8 cellular contexts compared by ENCODE assay signal in the genomic region with DNA sequence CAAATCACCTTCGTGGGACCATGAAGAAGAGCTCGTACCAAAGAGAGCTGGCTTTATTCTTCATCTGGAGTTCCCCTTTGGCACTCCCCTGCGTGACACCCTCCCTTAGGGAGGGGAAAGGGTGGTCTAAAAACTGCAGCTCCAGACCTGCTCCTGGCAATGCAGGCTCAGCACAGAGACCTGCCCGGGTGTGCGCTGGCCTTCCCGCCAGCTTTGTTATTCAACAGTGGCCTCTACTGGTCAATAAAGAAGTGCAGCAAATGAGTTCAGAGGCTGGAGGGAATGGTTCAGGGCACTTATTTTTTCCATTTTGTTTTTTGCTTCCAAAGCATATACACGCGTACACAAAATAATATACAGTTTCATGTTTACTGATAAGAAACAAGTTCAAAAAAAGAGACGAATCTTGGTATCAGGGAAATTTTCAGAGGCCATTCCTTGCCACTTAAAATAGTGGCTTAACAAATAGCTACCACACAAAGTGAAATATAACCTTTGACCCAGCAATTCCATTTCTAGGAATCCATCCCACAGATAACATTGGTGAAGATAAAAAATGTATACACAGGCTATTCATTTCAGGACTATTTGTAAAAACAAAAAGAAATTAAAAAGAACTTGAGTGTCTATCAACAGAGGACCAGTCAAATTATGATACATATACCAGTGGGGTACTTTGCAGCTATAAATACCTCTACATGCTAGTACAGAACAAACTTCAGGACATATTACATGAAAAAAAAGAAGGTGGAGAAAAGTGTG. TPM values are rescaled to one million over a fixed set of nuclear protein-coding genes. Genes with fewer than 3 reads are reported as not detected.
DNase-seq lines count a peak whose midpoint lies in the region; ATAC-seq and TF ChIP-seq lines count a peak whose summit lies in the region.

No MANE protein-coding gene starts in this region.

- H3K27ac ChIP-seq in PC-3 (ENCODE audit: low read length) (no peak overlapping the region), ovary (no peak overlapping the region)

- H3K27me3 ChIP-seq in PC-3 (ENCODE audit: low read length) (no peaks in the 10 kb centered on the region), ovary (no peaks in the 10 kb centered on the region)

- in situ Hi-C loops in KBM-7 (cut with MboI; ENCODE audit: low pct_unique_long_range_greater_than_20kb, low sequenced_read_pairs): no loop called here

- no peaks in the 10 kb centered on the region for H3F3A ChIP-seq in PC-3 (ENCODE audit: low read length, unreplicated experiment)

- H4K20me1 ChIP-seq in PC-3 (ENCODE audit: low read length): peaks cover 53% of the 10 kb centered on the region

- H3K4me1 ChIP-seq in PC-3 (ENCODE audit: insufficient read depth, low read length) (peaks cover 10% of the 10 kb centered on the region; the same call in 1 of the 2 replicates), ovary (ENCODE audit: insufficient read depth) (peaks cover 3% of the 10 kb centered on the region)

- DNase-seq in A172 (ENCODE audit: low spot score): peak; percentile 53
- DNase-seq in GM12865 (ENCODE audit: low read depth): peak; percentile 64
- DNase-seq in KBM-7: peak; percentile 77
- peak; percentile 83 for DNase-seq in PC-3
- peak; percentile 25 for DNase-seq in activated T-helper 9 cell treated with anti-CD3 and anti-CD28 coated beads, Interleukin-2, amount 50 U/mL, for 16 hours (ENCODE audit: low read depth)
- DNase-seq in foreskin melanocyte: peak; percentile 44
- peak; percentile 31 to 57 (median 52) for DNase-seq in ovary

- CTCF ChIA-PET in PC-3 (lab: Charles Lee): interaction anchor here (0.5 to 1.5 kb wide), 13 partner anchors 10 to 364 kb away, joined by 3 to 20 read pairs (median 4); partner anchors contain the start of gene KRTAP10-5

- peak; percentile 66 for TF ChIP-seq CTCF in GM12865 (IDR thresholded peaks at IDR 0.05; ENCODE audit: insufficient read depth, low read depth, low read length, missing control alignments)
- TF ChIP-seq CTCF in PC-3 (conservative IDR thresholded peaks at IDR 0.05; ENCODE audit: low read depth, low read length): peak; percentile 90
- TF ChIP-seq CTCF in ovary (IDR thresholded peaks at IDR 0.05): peak; percentile 33 to 57 (median 52)

- H3K4me2 ChIP-seq in PC-3 (ENCODE audit: low read length): 0 out of 2 replicates have a peak overlapping the region, but pooled peaks have one; percentile 19

- WGBS in ovary, 3 donors: 6 to 8% (median 8%) methylated on average over 9 of the region's 9 CpGs

- no TSS peak for BruUV-seq in PC-3 (replicated peaks; lab: Mats Ljungman, UMichigan)

- H3K36me3 ChIP-seq in PC-3 (ENCODE audit: low read depth, low read length) (peaks cover 50% of the 10 kb centered on the region; the same call in 1 of the 2 replicates), ovary (no peaks in the 10 kb centered on the region)

- no peak overlapping the region for H3K9ac ChIP-seq in PC-3 (ENCODE audit: low read length)

- POLR2A ChIA-PET in PC-3 (lab: Charles Lee; ENCODE audit: unreplicated experiment): interaction anchor here (0.6 kb wide), 1 partner anchor 40 kb away, joined by 3 read pairs; no protein-coding TSS in a partner anchor

- peaks cover 98% of the 10 kb centered on the region for H3K79me2 ChIP-seq in PC-3 (ENCODE audit: low read length)

- TF ChIP-seq POLR2A in ovary (IDR thresholded peaks at IDR 0.05): no peak

- no peak overlapping the region for H2AFZ ChIP-seq in PC-3 (ENCODE audit: low read length)

- H3K9me2 ChIP-seq in PC-3 (replicated peaks; ENCODE audit: low read length): no peaks in the 10 kb centered on the region

- ATAC-seq in PC-3 (peak; percentile 97), GM18511 (IDR thresholded peaks at IDR 0.05; ENCODE audit: unreplicated experiment) (no peak)

- H3K4me3 ChIP-seq in GM12865 (ENCODE audit: low read depth, low read length): no peak overlapping the region
- H3K4me3 ChIP-seq in PC-3 (ENCODE audit: low read length): no peak overlapping the region
- no peak overlapping the region for H3K4me3 ChIP-seq in ovary

- no peak for TF ChIP-seq EP300 in ovary (IDR thresholded peaks at IDR 0.05)

- intact Hi-C loops in PC-3 (cut with micrococcal nuclease): loop anchor here (1.0 to 10.0 kb wide), 3 partner anchors 175 to 331 kb away; no protein-coding TSS in a partner anchor
- intact Hi-C loops in ovary (cut with DNase I): loop anchor here in 2 of 4 donors (10.0 kb wide), 2 partner anchors 279 to 289 kb away; no protein-coding TSS in a partner anchor

- H3K9me3 ChIP-seq in PC-3 (ENCODE audit: low read length): no peaks in the 10 kb centered on the region
- no peaks in the 10 kb centered on the region for H3K9me3 ChIP-seq in ovary

RNA-seq across cellular contexts. Expression of gene UBE2G2, which starts 8.2 kb away (rescaled TPM):
- 53.1 and 68.3 TPM in 2 replicates for total RNA-seq in A172 (2014; rRNA removed; shearing (Covaris generic))
- total RNA-seq in PC-3 (2014; rRNA removed) (159 and 189 TPM in 2 replicates), ovary (10 to 100 TPM; 47.0 to 84.9 (median 71.7) TPM)
- 10 to 100 TPM; 31.3 to 59.5 TPM for polyA plus RNA-seq in ovary

RNA-seq across cellular contexts. Expression of gene SUMO3, which starts 24.4 kb away (rescaled TPM):
- 118 and 140 TPM in 2 replicates for total RNA-seq in A172 (2014; rRNA removed; shearing (Covaris generic))
- total RNA-seq in PC-3 (2014; rRNA removed): 242 and 290 TPM in 2 replicates
- 100 to 1,000 TPM in 1 of 7 donors, 10 to 100 TPM in 6; 45.3 to 108 (median 74.3) TPM for total RNA-seq in ovary
- polyA plus RNA-seq in ovary: 10 to 100 TPM; 63.9 to 97.6 TPM

Comparison
In these comparisons a context has a peak if more than half of its experiments do, and no peak if none do; other contexts are left out.
1. DNase-seq: peak in every context shown above with its lines; median percentile 83 in PC-3; 77 in KBM-7; 64 in GM12865; 53 in A172; 52 in ovary; 44 in foreskin melanocyte; 25 in activated T-helper 9 cell treated with anti-CD3 and anti-CD28 coated beads, Interleukin-2, amount 50 U/mL, for 16 hours.